In genomic region chr20:3073251-3073643, GRCh38 we compare ENCODE assay signal across 1 cellular context.
TF ChIP-seq lines count a peak whose summit lies in the region.
"Not testable (repeated sequence)": the region's sequence is repeated elsewhere in the genome, so short reads cannot be mapped to it uniquely, and the experiment has no call there.

No MANE protein-coding gene starts in this region.

TF ChIP-seq in K562, 482 proteins besides CTCF, POLR2A, EP300 and RAD21:
- TF ChIP-seq ATF3 (IDR thresholded peaks at IDR 0.05) (peak; percentile 50), CEBPG (CRISPR knock-in tag; IDR thresholded peaks at IDR 0.05) (peak; percentile 60; the same call in 1 of the 2 replicates), CEBPG (tag; conservative IDR thresholded peaks at IDR 0.05 in 1 of 2, IDR thresholded peaks at IDR 0.05 in 1 of 2) (peak in 1 of 2 experiments; percentile 57; a peak in 2 of 4 replicates)
- TF ChIP-seq ATF3 (CRISPR knock-in tag; conservative IDR thresholded peaks at IDR 0.05), result not testable (repeated sequence)
